Comparison of ENCODE assay signal across 11 cellular contexts in the genomic region with DNA sequence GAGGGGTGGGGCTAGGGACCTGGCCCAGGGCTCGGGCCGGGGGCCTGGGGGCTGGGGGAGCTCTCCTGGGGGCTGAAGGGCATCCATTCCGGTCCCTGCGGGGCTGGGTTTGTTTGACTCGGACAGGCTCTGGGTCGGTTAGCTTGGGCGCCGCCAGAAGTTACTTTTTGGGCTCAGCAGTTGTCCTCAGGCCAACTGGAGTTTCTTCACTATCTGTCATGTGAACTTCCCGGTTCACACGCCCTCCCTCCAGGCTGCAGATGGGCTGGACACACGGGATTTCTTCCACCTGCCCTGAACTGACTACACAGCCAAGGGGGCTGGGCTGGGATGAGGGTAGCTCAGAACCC. TPM values are rescaled to one million over a fixed set of nuclear protein-coding genes. Genes with fewer than 3 reads are reported as not detected.
DNase-seq lines count a peak whose midpoint lies in the region; ATAC-seq and TF ChIP-seq lines count a peak whose summit lies in the region.
"Had no signal": no experiment of that assay in that cellular context is flagged by ENCODE, and none has a peak within 500 bp of the region (broad histone marks: within the 10 kb centered on the region; RNA-seq: fewer than 3 reads in every experiment).

No MANE protein-coding gene starts in this region.

- peak overlapping the region; percentile 83 for H3K4me2 ChIP-seq in hepatocyte
- no peak overlapping the region for H3K4me2 ChIP-seq in MM.1S (ENCODE audit: low read depth, low read length)

- H2AFZ ChIP-seq in hepatocyte = no peak overlapping the region
- no peak overlapping the region for H2AFZ ChIP-seq in MM.1S (ENCODE audit: low read length)

- H3K4me1 ChIP-seq in hepatocyte (ENCODE audit: insufficient read depth) (peaks cover 39% of the 10 kb centered on the region), MM.1S (ENCODE audit: low read length) (no peaks in the 10 kb centered on the region)

- H3K9me2 ChIP-seq in hepatocyte (replicated peaks; ENCODE audit: insufficient read depth) = no peaks in the 10 kb centered on the region
- H3K9me2 ChIP-seq in MM.1S (replicated peaks; ENCODE audit: insufficient read depth, low read length) = no peaks in the 10 kb centered on the region

- H3K36me3 ChIP-seq in hepatocyte (replicated peaks; ENCODE audit: insufficient read depth, low read depth) (no peaks in the 10 kb centered on the region), MM.1S (replicated peaks; ENCODE audit: insufficient read depth, low read length) (no peaks in the 10 kb centered on the region)

- H3K9ac ChIP-seq in MM.1S (ENCODE audit: low read length) = no peak overlapping the region

- H3K4me3 ChIP-seq in astrocyte of the cerebellum (ENCODE audit: low read depth, low read length) = peak overlapping the region; percentile 18
- H3K4me3 ChIP-seq in hepatocyte = no peak overlapping the region
- no peak overlapping the region for H3K4me3 ChIP-seq in MM.1S (ENCODE audit: low read length)
- H3K4me3 ChIP-seq: SK-N-MC had no signal

- in situ Hi-C loops in astrocyte of the cerebellum (cut with HindIII; ENCODE audit: low sequenced_read_pairs) = no loop called here

- DNase-seq in EH (ENCODE audit: low read depth) = peak; percentile 68
- no peak for DNase-seq in astrocyte of the cerebellum (ENCODE audit: low read depth)
- peak; percentile 72 for DNase-seq in hepatocyte (ENCODE audit: low spot score)
- peak; percentile 54 for DNase-seq in renal cortical epithelial cell (ENCODE audit: low read depth)
- DNase-seq in MM.1S = no peak
- no peak for DNase-seq in NCI-H187 treated with DMSO at 0.1 percent for 48 hours (lab: John Stamatoyannopoulos, UW)
- DNase-seq: foreskin melanocyte, NCI-H1092 treated with DMSO at 0.1 percent for 48 hours had no signal

- H3K27ac ChIP-seq in hepatocyte (peak overlapping the region; percentile 96), MM.1S (ENCODE audit: low read length) (no peak overlapping the region)
- H3K27ac ChIP-seq: SK-N-MC had no signal

- H3K27me3 ChIP-seq in hepatocyte (no peaks in the 10 kb centered on the region), MM.1S (replicated peaks; ENCODE audit: insufficient read depth, low read length) (no peaks in the 10 kb centered on the region)

- peaks cover 10% of the 10 kb centered on the region for H3F3A ChIP-seq in MM.1S (ENCODE audit: insufficient read depth, low read length)

- ATAC-seq in GM19467 (IDR thresholded peaks at IDR 0.05; ENCODE audit: unreplicated experiment) = no peak
- ATAC-seq in HG02981 (IDR thresholded peaks at IDR 0.05; ENCODE audit: unreplicated experiment) = no peak

- TF ChIP-seq CTCF in astrocyte of the cerebellum (IDR thresholded peaks at IDR 0.05; ENCODE audit: low read depth, low read length, missing control alignments) = no peak
- TF ChIP-seq CTCF in hepatocyte (IDR thresholded peaks at IDR 0.05; ENCODE audit: poor library complexity) = no peak
- no peak for TF ChIP-seq CTCF in MM.1S (IDR thresholded peaks at IDR 0.05; ENCODE audit: low read length)

- H3K9me3 ChIP-seq in hepatocyte (ENCODE audit: low read depth) (no peaks in the 10 kb centered on the region), MM.1S (replicated peaks; ENCODE audit: insufficient read depth, low read length) (no peaks in the 10 kb centered on the region)

- H3K79me2 ChIP-seq in hepatocyte = peaks cover 47% of the 10 kb centered on the region
- peaks cover 33% of the 10 kb centered on the region for H3K79me2 ChIP-seq in MM.1S (ENCODE audit: low read length)

- WGBS in hepatocyte (ENCODE audit: low lambda C conversion rate, missing lambda C conversion rate) = 17% methylated on average over 6 of the region's 11 CpGs

- H4K20me1 ChIP-seq in hepatocyte (ENCODE audit: insufficient read depth, poor library complexity, severe bottlenecking) = peaks cover 27% of the 10 kb centered on the region
- H4K20me1 ChIP-seq in MM.1S (ENCODE audit: insufficient read depth, low read length) = no peaks in the 10 kb centered on the region

RNA-seq across cellular contexts. Expression of a gene that starts 3.8 kb away (rescaled TPM):
- total RNA-seq in hepatocyte (153 and 188 TPM in 2 replicates), renal cortical epithelial cell (92.4 and 137 TPM in 2 replicates)
- polyA plus RNA-seq in hepatocyte = 167 and 175 TPM in 2 replicates

RNA-seq across cellular contexts. Expression of a gene that starts 5.5 kb away (rescaled TPM):
- 15.2 and 17.4 TPM in 2 replicates for total RNA-seq in hepatocyte
- 29.4 and 39.4 TPM in 2 replicates for polyA plus RNA-seq in hepatocyte
- 14.8 and 16.8 TPM in 2 replicates for total RNA-seq in renal cortical epithelial cell

RNA-seq across cellular contexts. Expression of a gene that starts 14.9 kb away (rescaled TPM):
- total RNA-seq in hepatocyte (2.9 and 4.5 TPM in 2 replicates), renal cortical epithelial cell (0.15 TPM in 1 of 2 replicates, not detected in the other)
- 2.1 and 7.0 TPM in 2 replicates for polyA plus RNA-seq in hepatocyte

RNA-seq across cellular contexts. Expression of a gene that starts 17.4 kb away (rescaled TPM):
- total RNA-seq in hepatocyte = 105 and 107 TPM in 2 replicates
- polyA plus RNA-seq in hepatocyte = 193 and 202 TPM in 2 replicates
- 59.3 and 63.7 TPM in 2 replicates for total RNA-seq in renal cortical epithelial cell

RNA-seq across cellular contexts. Expression of a gene that starts 20.1 kb away (rescaled TPM):
- total RNA-seq in hepatocyte (40.5 and 45.0 TPM in 2 replicates), renal cortical epithelial cell (34.9 and 41.5 TPM in 2 replicates)
- polyA plus RNA-seq in hepatocyte = 83.1 and 91.9 TPM in 2 replicates

Comparison
In these comparisons a context has a peak if more than half of its experiments do, and no peak if none do; other contexts are left out.
1. DNase-seq: peak in EH (single experiment), hepatocyte (single experiment) and renal cortical epithelial cell (single experiment); none in astrocyte of the cerebellum (single experiment), MM.1S (single experiment) and NCI-H187 treated with DMSO at 0.1 percent for 48 hours (single experiment).